In genomic region chr6:8063762-8064637, GRCh38 we compare ENCODE assay signal across 8 cellular contexts. TPM values are rescaled to one million over a fixed set of nuclear protein-coding genes. Genes with fewer than 3 reads are reported as not detected.
DNase-seq lines count a peak whose midpoint lies in the region; ATAC-seq, FAIRE-seq and TF ChIP-seq lines count a peak whose summit lies in the region.

BLOC1S5 (minus strand) TSS chr6:8064389; CDS start chr6:8064376, 13 bp downstream.

- H3K23me2 ChIP-seq in H1 (ENCODE audit: low read depth, low read length), result peaks cover 2% of the 10 kb centered on the region; the same call in 1 of the 2 replicates

- H3K9ac ChIP-seq in H1 (replicated peaks in 1 of 4; ENCODE audit: extremely low read depth in 1 of 4, low read depth in 3 of 4, low read length in 3 of 4) (peak within 1 kb of the TSS; percentile 69 to 80 (median 79)), mesenchymal stem cell (ENCODE audit: low read length) (peak within 1 kb of the TSS; percentile 94)

- peak within 1 kb of the TSS; percentile 72 for H3K56ac ChIP-seq in H1 (replicated peaks; ENCODE audit: insufficient read length, low read depth, low read length)

- H2AK5ac ChIP-seq in H1 (ENCODE audit: low read depth, low read length) (no peak within 1 kb of the TSS), mesenchymal stem cell (ENCODE audit: low read length, severe bottlenecking) (peak within 1 kb of the TSS; percentile 36)

- H3K27ac ChIP-seq in H1 (ENCODE audit: low read depth, low read length) (peak within 1 kb of the TSS; percentile 77), mesenchymal stem cell (ENCODE audit: low read length, poor library complexity, severe bottlenecking) (peak within 1 kb of the TSS; percentile 68)

- peak in 1 of 2 experiments; percentile 86; a peak in 1 of 3 replicates for TF ChIP-seq EP300 in H1 (IDR thresholded peaks at IDR 0.05; ENCODE audit: borderline replicate concordance in 1 of 2, low read depth in 2 of 2, low read length in 2 of 2)

- H3K18ac ChIP-seq in H1 (ENCODE audit: extremely low read depth, low read length) (peak within 1 kb of the TSS; percentile 92), mesenchymal stem cell (ENCODE audit: low read depth in 1 of 2, low read length in 2 of 2) (peak within 1 kb of the TSS; percentile 26 to 86)

- H2BK15ac ChIP-seq in H1 (ENCODE audit: low read length), result no peak within 1 kb of the TSS
- peak within 1 kb of the TSS; percentile 89 for H2BK15ac ChIP-seq in mesenchymal stem cell (ENCODE audit: low read depth, poor library complexity, severe bottlenecking)

- H2BK12ac ChIP-seq in H1 (ENCODE audit: low read depth, low read length) (0 out of 2 replicates have a peak within 1 kb of the TSS, but pooled peaks have one; percentile 10), mesenchymal stem cell (ENCODE audit: low read length in 2 of 2) (peak within 1 kb of the TSS in 1 of 2 experiments; percentile 2)

- H4K20me1 ChIP-seq in H1 (replicated peaks in 1 of 2; ENCODE audit: control insufficient read depth in 1 of 2, insufficient read depth in 2 of 2, low read length in 2 of 2), result no peaks in the 10 kb centered on the region

- H2BK5ac ChIP-seq in H1 (ENCODE audit: low read depth, low read length), result peak within 1 kb of the TSS; percentile 79
- no peak within 1 kb of the TSS for H2BK5ac ChIP-seq in mesenchymal stem cell (ENCODE audit: low read depth, low read length, poor library complexity, severe bottlenecking)

- CTCF ChIA-PET in H1 (lab: Charles Lee; ENCODE audit: partially characterized antibody), result interaction anchor here (1.2 kb wide), 1 partner anchor 153 kb away, joined by 3 read pairs; the partner anchor contains the start of gene TXNDC5

- DNase-seq in COLO829 (ENCODE audit: low spot score) (peak; percentile 89), HTR-8/SVneo (ENCODE audit: insufficient read length, low spot score) (peak; percentile 93), NOMO-1 treated with dmso at 0.1 percent for 144 hours (lab: John Stamatoyannopoulos, UW; ENCODE audit: unreplicated experiment) (peak; percentile 97), H1 (ENCODE audit: low read depth in 1 of 2, low spot score in 2 of 2) (peak; percentile 93 to 98), mesenchymal stem cell (peak; percentile 97)
- peak; percentile 95 to 97 (median 96) for DNase-seq in activated CD8-positive, alpha-beta memory T cell treated with anti-CD3 and anti-CD28 coated beads for 48 hours (ENCODE audit: low read depth in 2 of 3, low spot score in 2 of 3)
- DNase-seq in stimulated activated CD8-positive, alpha-beta memory T cell treated with anti-CD3 and anti-CD28 coated beads, Interleukin-12 subunit alpha, Interleukin-12 subunit beta, amount 100 ng/mL, for 4 hours (ENCODE audit: low read depth), result peak; percentile 96

- no peak for FAIRE-seq in HTR-8/SVneo (lab: Jason Lieb, UNC)
- FAIRE-seq in H1 (lab: Jason Lieb, UNC), result no peak

- H3K23ac ChIP-seq in H1 (ENCODE audit: insufficient read length), result no peak within 1 kb of the TSS
- H3K23ac ChIP-seq in mesenchymal stem cell (ENCODE audit: low read length in 2 of 2), result no peak within 1 kb of the TSS

- H3K36me3 ChIP-seq in H1 (ENCODE audit: control insufficient read depth in 2 of 4, insufficient read depth in 4 of 4, low read length in 3 of 4) (peaks cover 0 to 14% (median 8%) of the 10 kb centered on the region in 4 experiments; a peak in 5 of 8 replicates), mesenchymal stem cell (ENCODE audit: control insufficient read depth in 1 of 2, insufficient read depth in 2 of 2, low read depth in 1 of 2, low read length in 2 of 2) (peaks cover 0 to 20% of the 10 kb centered on the region in 2 experiments)

- H2BK120ac ChIP-seq in H1 (replicated peaks; ENCODE audit: low read depth, low read length) (no peak within 1 kb of the TSS), mesenchymal stem cell (ENCODE audit: low read depth, low read length) (peak within 1 kb of the TSS; percentile 58)

- peak within 1 kb of the TSS; percentile 87 for H4K91ac ChIP-seq in H1 (replicated peaks; ENCODE audit: insufficient read length, low read length)
- H4K91ac ChIP-seq in mesenchymal stem cell (ENCODE audit: low read length), result peak within 1 kb of the TSS; percentile 91

- TF ChIP-seq CTCF in H1 (IDR thresholded peaks at IDR 0.05; ENCODE audit: control extremely low read depth in 1 of 3, insufficient read depth in 1 of 3, low read depth in 1 of 3, low read length in 3 of 3), result no peak

- H3K14ac ChIP-seq in H1 (ENCODE audit: insufficient read length), result no peak within 1 kb of the TSS
- H3K14ac ChIP-seq in mesenchymal stem cell (ENCODE audit: low read length in 2 of 2), result peak within 1 kb of the TSS in 1 of 2 experiments; percentile 73

- H3K4ac ChIP-seq in H1 (replicated peaks; ENCODE audit: insufficient read length, low read depth, low read length) (no peak within 1 kb of the TSS), mesenchymal stem cell (ENCODE audit: low read depth in 1 of 2, low read length in 2 of 2) (peak within 1 kb of the TSS; percentile 35 to 85)

- H3K9me3 ChIP-seq in H1 (ENCODE audit: insufficient read depth in 2 of 2, low read depth in 1 of 2, low read length in 1 of 2), result no peaks in the 10 kb centered on the region
- no peaks in the 10 kb centered on the region for H3K9me3 ChIP-seq in mesenchymal stem cell (ENCODE audit: control insufficient read depth, low read length)

- peak within 1 kb of the TSS; percentile 94 for H4K5ac ChIP-seq in H1 (ENCODE audit: insufficient read length, low read depth, low read length)

- peak; percentile 41 to 81 for TF ChIP-seq POLR2A in H1 (IDR thresholded peaks at IDR 0.05; ENCODE audit: control extremely low read depth in 1 of 2, low read depth in 2 of 2, low read length in 2 of 2)

- peaks cover 0 to 5% (median 4%) of the 10 kb centered on the region in 4 experiments; a peak in 4 of 7 replicates for H3K4me1 ChIP-seq in H1 (replicated peaks in 1 of 4; ENCODE audit: control insufficient read depth in 3 of 4, insufficient read depth in 4 of 4, low read length in 3 of 4)
- H3K4me1 ChIP-seq in mesenchymal stem cell (ENCODE audit: control insufficient read depth, insufficient read depth, low read depth, low read length), result peaks cover 1% of the 10 kb centered on the region

- H3K4me2 ChIP-seq in H1 (ENCODE audit: insufficient read depth in 1 of 2, low read depth in 2 of 2, low read length in 2 of 2) (peak within 1 kb of the TSS; percentile 84 to 87), mesenchymal stem cell (ENCODE audit: low read length, poor library complexity, severe bottlenecking) (peak within 1 kb of the TSS; percentile 92)

- ATAC-seq in GM21367 (IDR thresholded peaks at IDR 0.05; ENCODE audit: unreplicated experiment), result peak; percentile 91

- H3K27me3 ChIP-seq in H1 (replicated peaks in 1 of 4; ENCODE audit: control insufficient read depth in 3 of 4, extremely low read depth in 1 of 4, insufficient read depth in 3 of 4, low read length in 3 of 4) (no peaks in the 10 kb centered on the region), mesenchymal stem cell (ENCODE audit: control insufficient read depth in 1 of 2, insufficient read depth in 1 of 2, low read length in 2 of 2) (no peaks in the 10 kb centered on the region)

- H3K4me3 ChIP-seq in H1 (ENCODE audit: extremely low read depth in 1 of 4, insufficient read depth in 2 of 4, low read depth in 3 of 4, low read length in 4 of 4), result peak within 1 kb of the TSS; percentile 83 to 94 (median 88)
- peak within 1 kb of the TSS; percentile 83 to 94 for H3K4me3 ChIP-seq in mesenchymal stem cell (ENCODE audit: insufficient read depth in 1 of 2, low read depth in 1 of 2, low read length in 2 of 2)

- H3K79me1 ChIP-seq in H1 (ENCODE audit: low read depth, low read length) (peaks cover 3% of the 10 kb centered on the region; the same call in 1 of the 2 replicates), mesenchymal stem cell (replicated peaks; ENCODE audit: low read length, poor library complexity, severe bottlenecking) (peaks cover 5% of the 10 kb centered on the region)

- TF ChIP-seq RAD21 in H1 (IDR thresholded peaks at IDR 0.05 in 1 of 2, conservative IDR thresholded peaks at IDR 0.05 in 1 of 2; ENCODE audit: low read depth in 2 of 2, low read length in 2 of 2), result no peak

- H4K8ac ChIP-seq in H1 (ENCODE audit: extremely low read depth, insufficient read depth, low read length) (peak within 1 kb of the TSS; percentile 95), mesenchymal stem cell (ENCODE audit: low read length) (peak within 1 kb of the TSS; percentile 92)

- POLR2A ChIA-PET in H1 (lab: Charles Lee; ENCODE audit: partially characterized antibody), result interaction anchor here (0.8 to 4.3 kb wide), 9 partner anchors 14 to 154 kb away, joined by 3 to 19 read pairs (median 4); partner anchors contain the start of gene EEF1E1

- H3K79me2 ChIP-seq in H1 (ENCODE audit: control insufficient read depth in 1 of 2, insufficient read depth in 2 of 2, low read length in 2 of 2), result peaks cover 0 to 6% of the 10 kb centered on the region in 2 experiments; a peak in 2 of 4 replicates

- H2BK20ac ChIP-seq in H1 (ENCODE audit: low read length), result no peak within 1 kb of the TSS; the same call in 1 of the 2 replicates

- H2AFZ ChIP-seq in H1 (ENCODE audit: low read length) (peak within 1 kb of the TSS; percentile 78), mesenchymal stem cell (ENCODE audit: low read depth, low read length) (peak within 1 kb of the TSS; percentile 14)

- 3% methylated on average over 64 of the region's 64 CpGs; no CpG with 5 or more reads in 1 of the 2 experiments for WGBS in H1 (ENCODE audit: extremely low coverage in 1 of 2, insufficient coverage in 1 of 2, insufficient read length in 1 of 2, insufficient replicate concordance in 2 of 2, low coverage in 1 of 2, low lambda C conversion rate in 2 of 2, missing lambda C conversion rate in 1 of 2), 2 experiments
- under 1% methylated on average over 55 of the region's 64 CpGs for WGBS in mesenchymal stem cell

TF ChIP-seq in H1, 55 proteins besides CTCF, POLR2A, EP300 and RAD21 (continues in another document):
- TF ChIP-seq SIN3A (conservative IDR thresholded peaks at IDR 0.05 in 1 of 2, IDR thresholded peaks at IDR 0.05 in 1 of 2; ENCODE audit: low read depth in 1 of 2, low read length in 2 of 2) (peak; percentile 44 to 67; a peak in 1 of 4 replicates), HDAC6 (IDR thresholded peaks at IDR 0.05; ENCODE audit: low read depth, low read length) (no peak), CTBP2 (IDR thresholded peaks at IDR 0.05; ENCODE audit: borderline replicate concordance, insufficient read depth, insufficient read length, low read length) (no peak)

RNA-seq across cellular contexts. Expression of gene BLOC1S5, which starts in this region (rescaled TPM):
- 15.4 and 17.2 TPM in 2 replicates for total RNA-seq in H1 (2021; fragmentation: NEBNext Ultra II Directional; extraction: Animal tissue kit (Norgen Biotek cat#: 25700))
- 1.9 and 3.4 TPM in 2 replicates for polyA plus RNA-seq in H1 (2011; rRNA removed)
- polyA plus RNA-seq in H1 (2011; cell fraction: cytosol; rRNA removed), result 4.8 TPM
- 2.1 TPM for polyA plus RNA-seq in H1 (2011; cell fraction: nucleus; rRNA removed)
- 7.6 to 12.5 TPM (median 8.9 TPM) in 4 replicates for polyA plus RNA-seq in H1 (2012, experiment 1 of 2)
- polyA plus RNA-seq in H1 (2012, experiment 2 of 2), result 2.6 TPM
- 8.2 TPM for polyA plus RNA-seq in H1 (2013, experiment 1 of 2)
- 8.9 TPM for polyA plus RNA-seq in H1 (2013, experiment 2 of 2)
- 6.1 and 9.5 TPM in 2 replicates for polyA minus RNA-seq in H1 (2011; rRNA and poly(A)+ RNA removed)
- 10.2 TPM for polyA minus RNA-seq in H1 (2011; cell fraction: cytosol; rRNA and poly(A)+ RNA removed)
- polyA minus RNA-seq in H1 (2011; cell fraction: nucleus; rRNA and poly(A)+ RNA removed), result 7.6 TPM
- 8.1 TPM for polyA plus RNA-seq in mesenchymal stem cell (2013, experiment 1 of 2)
- polyA plus RNA-seq in mesenchymal stem cell (2013, experiment 2 of 2), result 8.3 TPM

Comparison
In these comparisons a context has a peak if more than half of its experiments do, and no peak if none do; other contexts are left out.
1. Peak in every context shown above with its lines: DNase-seq, ATAC-seq, H3K4me3 ChIP-seq and H3K27ac ChIP-seq.